16 cellular contexts compared by ENCODE assay signal in genomic region chr17:6779411-6779810, GRCh38. TPM values are rescaled to one million over a fixed set of nuclear protein-coding genes. Genes with fewer than 3 reads are reported as not detected.
DNase-seq lines count a peak whose midpoint lies in the region; ATAC-seq and TF ChIP-seq lines count a peak whose summit lies in the region.
"Had no signal": no experiment of that assay in that cellular context is flagged by ENCODE, and none has a peak within 500 bp of the region (broad histone marks: within the 10 kb centered on the region; RNA-seq: fewer than 3 reads in every experiment).

No MANE protein-coding gene starts in this region.

- intact Hi-C loops in activated CD4-positive, alpha-beta T cell treated with anti-CD3 and anti-CD28 coated beads, Interleukin-2, amount 10 ng/mL, durations not matched to agents 24 days and 14 days (cut with micrococcal nuclease): no loop called here

- H3K36me3 Mint-ChIP-seq in activated CD4-positive, alpha-beta T cell treated with anti-CD3 and anti-CD28 coated beads, Interleukin-2, amount 10 ng/mL, durations not matched to agents 24 days and 14 days (ENCODE audit: low read depth): peaks cover 64% of the 10 kb centered on the region
- peaks cover 57% of the 10 kb centered on the region for H3K36me3 Mint-ChIP-seq in activated CD4-positive, alpha-beta T cell treated with anti-CD3 and anti-CD28 coated beads, Interleukin-2, amount 10 ng/mL, durations not matched to agents 7 days and 5 days (ENCODE audit: low read depth)

- no peak for TF ChIP-seq CTCF in RWPE2 (IDR thresholded peaks at IDR 0.05; ENCODE audit: poor library complexity, severe bottlenecking)
- no peak for TF ChIP-seq CTCF in foreskin keratinocyte (conservative IDR thresholded peaks at IDR 0.05)
- no peak for TF ChIP-seq CTCF in liver (IDR thresholded peaks at IDR 0.05; ENCODE audit: low read depth, low read length, missing input control)

- H3K27ac ChIP-seq in RWPE2 (ENCODE audit: poor library complexity, severe bottlenecking) (no peak overlapping the region), foreskin keratinocyte (no peak overlapping the region), liver (ENCODE audit: low read depth in 1 of 2, low read length in 2 of 2) (peak overlapping the region in 1 of 2 donors; percentile 9)
- H3K27ac ChIP-seq: BLaER1 treated with 17β-estradiol and CSF1 and Interleukin-3, amounts not matched to agents 10 nM and 100 nM; GM23248 had no signal

- 67% methylated on average over 2 of the region's 2 CpGs for WGBS in liver

- H3K9ac ChIP-seq in liver (ENCODE audit: low read depth in 1 of 2, low read length in 2 of 2): no peak overlapping the region
- H3K9ac ChIP-seq: BLaER1 treated with 17β-estradiol and CSF1 and Interleukin-3, amounts not matched to agents 10 nM and 100 nM; GM23248 had no signal

- H3K9me3 Mint-ChIP-seq in activated CD4-positive, alpha-beta T cell treated with anti-CD3 and anti-CD28 coated beads, Interleukin-2, amount 10 ng/mL, durations not matched to agents 24 days and 14 days: peaks cover 44% of the 10 kb centered on the region
- H3K9me3 Mint-ChIP-seq in activated CD4-positive, alpha-beta T cell treated with anti-CD3 and anti-CD28 coated beads, Interleukin-2, amount 10 ng/mL, durations not matched to agents 7 days and 5 days: peaks cover 69% of the 10 kb centered on the region

- peak; percentile 35; the same call in 1 of the 3 replicates for ATAC-seq in RWPE2 (ENCODE audit: low read depth)
- peak; percentile 58 for ATAC-seq in foreskin keratinocyte
- no peak for ATAC-seq in HG02642 (IDR thresholded peaks at IDR 0.05; ENCODE audit: poor library complexity, unreplicated experiment)

- POLR2A ChIA-PET in activated CD4-positive, alpha-beta T cell treated with anti-CD3 and anti-CD28 coated beads, Interleukin-2, amount 10 ng/mL, durations not matched to agents 7 days and 5 days (lab: Charles Lee): no interaction called here

- no peak overlapping the region for H3K4me3 ChIP-seq in RWPE2 (ENCODE audit: severe bottlenecking)
- no peak overlapping the region for H3K4me3 ChIP-seq in liver (ENCODE audit: low read depth in 1 of 3, low read length in 3 of 3)
- H3K4me3 ChIP-seq: BLaER1 treated with 17β-estradiol and CSF1 and Interleukin-3, amounts not matched to agents 10 nM and 100 nM; GM23248 had no signal

- peaks cover 5% of the 10 kb centered on the region for H3K4me1 ChIP-seq in RWPE2 (ENCODE audit: insufficient read depth, poor library complexity, severe bottlenecking)
- no peaks in the 10 kb centered on the region for H3K4me1 ChIP-seq in foreskin keratinocyte
- peaks cover 3 to 19% (median 10%) of the 10 kb centered on the region in 4 donors for H3K4me1 ChIP-seq in liver (ENCODE audit: control insufficient read depth in 4 of 4, insufficient read depth in 4 of 4, low read length in 3 of 4)

- H3K36me3 ChIP-seq in RWPE2 (ENCODE audit: low read depth) (no peaks in the 10 kb centered on the region), liver (ENCODE audit: control insufficient read depth in 4 of 4, insufficient read depth in 3 of 4, low read depth in 1 of 4, low read length in 3 of 4) (peaks cover 0 to 2% (median 0%) of the 10 kb centered on the region in 4 donors)

- H3K9me3 ChIP-seq in RWPE2 (ENCODE audit: severe bottlenecking) (no peaks in the 10 kb centered on the region), liver (ENCODE audit: control insufficient read depth in 4 of 4, low read length in 3 of 4) (peaks cover 0 to 12% (median 1%) of the 10 kb centered on the region in 4 donors)

- H3K27me3 ChIP-seq in RWPE2 (ENCODE audit: insufficient read depth, poor library complexity, severe bottlenecking): no peaks in the 10 kb centered on the region
- H3K27me3 ChIP-seq in foreskin keratinocyte: peaks cover 22% of the 10 kb centered on the region
- no peaks in the 10 kb centered on the region for H3K27me3 ChIP-seq in liver (ENCODE audit: control insufficient read depth in 4 of 4, insufficient read depth in 4 of 4, low read length in 3 of 4)
- H3K27me3 ChIP-seq: BLaER1 treated with 17β-estradiol and CSF1 and Interleukin-3, amounts not matched to agents 10 nM and 100 nM had no signal

- no peak overlapping the region for H3K4me3 Mint-ChIP-seq in activated CD4-positive, alpha-beta T cell treated with anti-CD3 and anti-CD28 coated beads, Interleukin-2, amount 10 ng/mL, durations not matched to agents 24 days and 14 days
- H3K4me3 Mint-ChIP-seq in activated CD4-positive, alpha-beta T cell treated with anti-CD3 and anti-CD28 coated beads, Interleukin-2, amount 10 ng/mL, durations not matched to agents 7 days and 5 days: no peak overlapping the region
- H3K4me3 Mint-ChIP-seq: CD4-positive, CD25-positive, alpha-beta regulatory T cell had no signal

- no peak for TF ChIP-seq RAD21 in liver (IDR thresholded peaks at IDR 0.05)

- H3K27me3 Mint-ChIP-seq in activated CD4-positive, alpha-beta T cell treated with anti-CD3 and anti-CD28 coated beads, Interleukin-2, amount 10 ng/mL, durations not matched to agents 24 days and 14 days: peaks cover 2% of the 10 kb centered on the region
- peaks cover 23% of the 10 kb centered on the region for H3K27me3 Mint-ChIP-seq in activated CD4-positive, alpha-beta T cell treated with anti-CD3 and anti-CD28 coated beads, Interleukin-2, amount 10 ng/mL, durations not matched to agents 7 days and 5 days

- peak overlapping the region; percentile 12 for H3K27ac Mint-ChIP-seq in activated CD4-positive, alpha-beta T cell treated with anti-CD3 and anti-CD28 coated beads, Interleukin-2, amount 10 ng/mL, durations not matched to agents 24 days and 14 days
- no peak overlapping the region for H3K27ac Mint-ChIP-seq in activated CD4-positive, alpha-beta T cell treated with anti-CD3 and anti-CD28 coated beads, Interleukin-2, amount 10 ng/mL, durations not matched to agents 7 days and 5 days
- H3K27ac Mint-ChIP-seq: CD4-positive, CD25-positive, alpha-beta regulatory T cell had no signal

- CTCF ChIA-PET in activated CD4-positive, alpha-beta T cell treated with anti-CD3 and anti-CD28 coated beads, Interleukin-2, amount 10 ng/mL, durations not matched to agents 7 days and 5 days (lab: Charles Lee): interaction anchor here (1.3 to 1.5 kb wide), 2 partner anchors 22 to 131 kb away, joined by 3 to 5 read pairs; no protein-coding TSS in a partner anchor

- no peak for DNase-seq in activated CD4-positive, alpha-beta T cell treated with anti-CD3 and anti-CD28 coated beads, Interleukin-2, amount 10 ng/mL, durations not matched to agents 24 days and 14 days
- no peak for DNase-seq in activated CD4-positive, alpha-beta T cell treated with anti-CD3 and anti-CD28 coated beads, Interleukin-2, amount 10 ng/mL, durations not matched to agents 7 days and 5 days
- DNase-seq in RWPE2 (ENCODE audit: low spot score): no peak
- DNase-seq in foreskin keratinocyte: peak in 1 of 2 donors; percentile 44
- DNase-seq in NCI-H1694 treated with DMSO at 0.1 percent for 48 hours (lab: John Stamatoyannopoulos, UW): no peak
- DNase-seq in hypothalamus (lab: John Stamatoyannopoulos, UW): no peak
- DNase-seq: ACHN; CD4-positive, CD25-positive, alpha-beta regulatory T cell; DMS53; GM23248; H7 had no signal

- peaks cover 5% of the 10 kb centered on the region for H3K4me1 Mint-ChIP-seq in activated CD4-positive, alpha-beta T cell treated with anti-CD3 and anti-CD28 coated beads, Interleukin-2, amount 10 ng/mL, durations not matched to agents 24 days and 14 days
- peaks cover 6% of the 10 kb centered on the region for H3K4me1 Mint-ChIP-seq in activated CD4-positive, alpha-beta T cell treated with anti-CD3 and anti-CD28 coated beads, Interleukin-2, amount 10 ng/mL, durations not matched to agents 7 days and 5 days

TF ChIP-seq in liver, 16 proteins besides CTCF, POLR2A, EP300 and RAD21:
- TF ChIP-seq RXRA (IDR thresholded peaks at IDR 0.05) (peak; percentile 12 to 50), HNF4A (conservative IDR thresholded peaks at IDR 0.05) (peak; percentile 12 to 64), FOXA1 (IDR thresholded peaks at IDR 0.05) (no peak), EGR1 (IDR thresholded peaks at IDR 0.05; ENCODE audit: low read depth in 2 of 2) (no peak)

RNA-seq across cellular contexts. Expression of gene FBXO39, which starts 3.4 kb away (rescaled TPM):
- total RNA-seq in activated CD4-positive, alpha-beta T cell treated with anti-CD3 and anti-CD28 coated beads, Interleukin-2, amount 10 ng/mL, durations not matched to agents 24 days and 14 days: 0.26 and 0.36 TPM in 2 replicates
- 1 to 10 TPM; 7.8 to 8.9 TPM for total RNA-seq in activated CD4-positive, alpha-beta T cell treated with anti-CD3 and anti-CD28 coated beads, Interleukin-2, amount 10 ng/mL, durations not matched to agents 7 days and 5 days
- total RNA-seq in foreskin keratinocyte: 0.25 and 0.92 TPM in 2 replicates
- polyA plus RNA-seq in foreskin keratinocyte: 0.23 and 0.25 TPM in 2 replicates
- under 1 TPM; 0.05 to 0.67 TPM for total RNA-seq in liver
- polyA plus RNA-seq in liver: under 1 TPM; 0.12 to 0.28 TPM
- total RNA-seq: A172, H7, HT1080 had no signal
- polyA plus RNA-seq: GM23248 had no signal

RNA-seq across cellular contexts. Expression of gene XAF1, which starts 23.6 kb away (rescaled TPM):
- total RNA-seq in activated CD4-positive, alpha-beta T cell treated with anti-CD3 and anti-CD28 coated beads, Interleukin-2, amount 10 ng/mL, durations not matched to agents 24 days and 14 days: 34.1 and 37.6 TPM in 2 replicates
- total RNA-seq in activated CD4-positive, alpha-beta T cell treated with anti-CD3 and anti-CD28 coated beads, Interleukin-2, amount 10 ng/mL, durations not matched to agents 7 days and 5 days: 100 to 1,000 TPM; 446 to 497 TPM
- total RNA-seq in foreskin keratinocyte (27.4 and 47.3 TPM in 2 replicates), liver (10 to 100 TPM in 1 of 2 donors, 1 to 10 TPM in 1; 6.7 to 33.9 TPM)
- polyA plus RNA-seq in foreskin keratinocyte (8.3 and 12.2 TPM in 2 replicates), liver (10 to 100 TPM; 18.3 to 20.2 TPM)
- total RNA-seq: A172, H7, HT1080 had no signal

RNA-seq across cellular contexts. Expression of gene TEKT1, which starts 52.1 kb away (rescaled TPM):
- total RNA-seq in activated CD4-positive, alpha-beta T cell treated with anti-CD3 and anti-CD28 coated beads, Interleukin-2, amount 10 ng/mL, durations not matched to agents 24 days and 14 days: not detected in 2 replicates
- total RNA-seq in activated CD4-positive, alpha-beta T cell treated with anti-CD3 and anti-CD28 coated beads, Interleukin-2, amount 10 ng/mL, durations not matched to agents 7 days and 5 days: not detected
- not detected in 2 replicates for total RNA-seq in foreskin keratinocyte
- polyA plus RNA-seq in foreskin keratinocyte: not detected in 2 replicates
- not detected for total RNA-seq in liver
- polyA plus RNA-seq in liver: under 1 TPM in 1 of 2 donors, not detected in 1; 0.15 TPM
- total RNA-seq: A172; CD4-positive, CD25-positive, alpha-beta regulatory T cell; GM23248; H7; HT1080 had no signal
- polyA plus RNA-seq: CD4-positive, CD25-positive, alpha-beta regulatory T cell; GM23248 had no signal
